Comparison of ENCODE assay signal across 1 cellular context in the genomic region with DNA sequence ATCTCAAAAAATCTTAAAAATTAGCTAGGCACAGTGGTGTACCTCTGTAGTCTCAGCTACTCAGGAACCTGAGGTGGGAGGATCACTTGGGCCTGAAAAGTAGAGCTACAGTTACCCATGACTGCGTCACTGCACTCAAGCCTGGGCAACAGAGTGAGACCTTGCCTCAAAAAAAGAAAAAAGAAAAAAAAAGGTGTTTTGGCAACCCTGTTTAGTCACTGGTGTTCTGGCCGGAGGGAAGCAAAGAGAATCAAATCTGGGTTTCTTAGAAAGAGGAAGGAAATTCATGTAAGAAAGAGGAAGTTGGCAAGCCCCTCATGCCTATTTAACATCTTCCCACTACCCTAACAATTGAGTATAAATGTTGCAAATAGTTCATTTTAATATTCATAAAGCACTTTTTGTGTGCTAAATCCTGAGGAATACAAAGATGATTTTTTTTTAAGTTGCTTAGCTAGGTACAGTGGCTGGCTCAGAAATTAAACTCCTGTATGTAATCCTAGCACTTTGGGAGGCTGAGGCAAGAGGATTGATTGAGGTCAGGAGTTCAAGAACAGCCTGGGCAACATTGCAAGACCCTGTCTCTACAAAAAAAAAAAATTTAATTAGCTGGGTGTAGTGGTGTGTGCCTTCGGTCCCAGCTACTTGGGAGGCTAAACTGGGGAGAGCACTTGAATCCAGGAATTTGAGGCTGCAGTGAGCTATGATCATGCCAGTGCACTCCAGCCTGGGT.
TF ChIP-seq lines count a peak whose summit lies in the region.

No MANE protein-coding gene starts in this region.

TF ChIP-seq in GM12878, 131 proteins besides CTCF, POLR2A, EP300 and RAD21 (continued from another document):
- TF ChIP-seq, protein P1, sequence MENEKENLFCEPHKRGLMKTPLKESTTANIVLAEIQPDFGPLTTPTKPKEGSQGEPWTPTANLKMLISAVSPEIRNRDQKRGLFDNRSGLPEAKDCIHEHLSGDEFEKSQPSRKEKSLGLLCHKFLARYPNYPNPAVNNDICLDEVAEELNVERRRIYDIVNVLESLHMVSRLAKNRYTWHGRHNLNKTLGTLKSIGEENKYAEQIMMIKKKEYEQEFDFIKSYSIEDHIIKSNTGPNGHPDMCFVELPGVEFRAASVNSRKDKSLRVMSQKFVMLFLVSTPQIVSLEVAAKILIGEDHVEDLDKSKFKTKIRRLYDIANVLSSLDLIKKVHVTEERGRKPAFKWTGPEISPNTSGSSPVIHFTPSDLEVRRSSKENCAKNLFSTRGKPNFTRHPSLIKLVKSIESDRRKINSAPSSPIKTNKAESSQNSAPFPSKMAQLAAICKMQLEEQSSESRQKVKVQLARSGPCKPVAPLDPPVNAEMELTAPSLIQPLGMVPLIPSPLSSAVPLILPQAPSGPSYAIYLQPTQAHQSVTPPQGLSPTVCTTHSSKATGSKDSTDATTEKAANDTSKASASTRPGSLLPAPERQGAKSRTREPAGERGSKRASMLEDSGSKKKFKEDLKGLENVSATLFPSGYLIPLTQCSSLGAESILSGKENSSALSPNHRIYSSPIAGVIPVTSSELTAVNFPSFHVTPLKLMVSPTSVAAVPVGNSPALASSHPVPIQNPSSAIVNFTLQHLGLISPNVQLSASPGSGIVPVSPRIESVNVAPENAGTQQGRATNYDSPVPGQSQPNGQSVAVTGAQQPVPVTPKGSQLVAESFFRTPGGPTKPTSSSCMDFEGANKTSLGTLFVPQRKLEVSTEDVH (IDR thresholded peaks at IDR 0.05; ENCODE audit: low read depth, partially characterized antibody) = no peak
- no peak for TF ChIP-seq RUNX3 (IDR thresholded peaks at IDR 0.05; ENCODE audit: low read length)
- no peak for TF ChIP-seq BRCA1 (IDR thresholded peaks at IDR 0.05; ENCODE audit: low read depth, low read length)
- TF ChIP-seq ZZZ3 (IDR thresholded peaks at IDR 0.05; ENCODE audit: control insufficient read depth, insufficient read length, low read depth) = no peak
- TF ChIP-seq, protein P2, sequence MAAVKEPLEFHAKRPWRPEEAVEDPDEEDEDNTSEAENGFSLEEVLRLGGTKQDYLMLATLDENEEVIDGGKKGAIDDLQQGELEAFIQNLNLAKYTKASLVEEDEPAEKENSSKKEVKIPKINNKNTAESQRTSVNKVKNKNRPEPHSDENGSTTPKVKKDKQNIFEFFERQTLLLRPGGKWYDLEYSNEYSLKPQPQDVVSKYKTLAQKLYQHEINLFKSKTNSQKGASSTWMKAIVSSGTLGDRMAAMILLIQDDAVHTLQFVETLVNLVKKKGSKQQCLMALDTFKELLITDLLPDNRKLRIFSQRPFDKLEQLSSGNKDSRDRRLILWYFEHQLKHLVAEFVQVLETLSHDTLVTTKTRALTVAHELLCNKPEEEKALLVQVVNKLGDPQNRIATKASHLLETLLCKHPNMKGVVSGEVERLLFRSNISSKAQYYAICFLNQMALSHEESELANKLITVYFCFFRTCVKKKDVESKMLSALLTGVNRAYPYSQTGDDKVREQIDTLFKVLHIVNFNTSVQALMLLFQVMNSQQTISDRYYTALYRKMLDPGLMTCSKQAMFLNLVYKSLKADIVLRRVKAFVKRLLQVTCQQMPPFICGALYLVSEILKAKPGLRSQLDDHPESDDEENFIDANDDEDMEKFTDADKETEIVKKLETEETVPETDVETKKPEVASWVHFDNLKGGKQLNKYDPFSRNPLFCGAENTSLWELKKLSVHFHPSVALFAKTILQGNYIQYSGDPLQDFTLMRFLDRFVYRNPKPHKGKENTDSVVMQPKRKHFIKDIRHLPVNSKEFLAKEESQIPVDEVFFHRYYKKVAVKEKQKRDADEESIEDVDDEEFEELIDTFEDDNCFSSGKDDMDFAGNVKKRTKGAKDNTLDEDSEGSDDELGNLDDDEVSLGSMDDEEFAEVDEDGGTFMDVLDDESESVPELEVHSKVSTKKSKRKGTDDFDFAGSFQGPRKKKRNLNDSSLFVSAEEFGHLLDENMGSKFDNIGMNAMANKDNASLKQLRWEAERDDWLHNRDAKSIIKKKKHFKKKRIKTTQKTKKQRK (IDR thresholded peaks at IDR 0.05; ENCODE audit: low read depth, low read length) = no peak
- TF ChIP-seq FOS (IDR thresholded peaks at IDR 0.05; ENCODE audit: borderline replicate concordance, extremely low read depth, insufficient read length) = no peak
- no peak for TF ChIP-seq ZNF274 (IDR thresholded peaks at IDR 0.05; ENCODE audit: insufficient read depth, insufficient read length)
- no peak for TF ChIP-seq BHLHE40 (IDR thresholded peaks at IDR 0.05; ENCODE audit: borderline replicate concordance in 1 of 2, low read depth in 2 of 2, low read length in 1 of 2)
- no peak for TF ChIP-seq RCOR1 (conservative IDR thresholded peaks at IDR 0.05; ENCODE audit: low read depth, low read length)
- no peak for TF ChIP-seq BMI1 (IDR thresholded peaks at IDR 0.05; ENCODE audit: borderline replicate concordance)
- TF ChIP-seq NFIC (IDR thresholded peaks at IDR 0.05; ENCODE audit: low read depth, low read length) = no peak
- no peak for TF ChIP-seq GABPA (IDR thresholded peaks at IDR 0.05; ENCODE audit: low read depth)
- TF ChIP-seq, protein P3, sequence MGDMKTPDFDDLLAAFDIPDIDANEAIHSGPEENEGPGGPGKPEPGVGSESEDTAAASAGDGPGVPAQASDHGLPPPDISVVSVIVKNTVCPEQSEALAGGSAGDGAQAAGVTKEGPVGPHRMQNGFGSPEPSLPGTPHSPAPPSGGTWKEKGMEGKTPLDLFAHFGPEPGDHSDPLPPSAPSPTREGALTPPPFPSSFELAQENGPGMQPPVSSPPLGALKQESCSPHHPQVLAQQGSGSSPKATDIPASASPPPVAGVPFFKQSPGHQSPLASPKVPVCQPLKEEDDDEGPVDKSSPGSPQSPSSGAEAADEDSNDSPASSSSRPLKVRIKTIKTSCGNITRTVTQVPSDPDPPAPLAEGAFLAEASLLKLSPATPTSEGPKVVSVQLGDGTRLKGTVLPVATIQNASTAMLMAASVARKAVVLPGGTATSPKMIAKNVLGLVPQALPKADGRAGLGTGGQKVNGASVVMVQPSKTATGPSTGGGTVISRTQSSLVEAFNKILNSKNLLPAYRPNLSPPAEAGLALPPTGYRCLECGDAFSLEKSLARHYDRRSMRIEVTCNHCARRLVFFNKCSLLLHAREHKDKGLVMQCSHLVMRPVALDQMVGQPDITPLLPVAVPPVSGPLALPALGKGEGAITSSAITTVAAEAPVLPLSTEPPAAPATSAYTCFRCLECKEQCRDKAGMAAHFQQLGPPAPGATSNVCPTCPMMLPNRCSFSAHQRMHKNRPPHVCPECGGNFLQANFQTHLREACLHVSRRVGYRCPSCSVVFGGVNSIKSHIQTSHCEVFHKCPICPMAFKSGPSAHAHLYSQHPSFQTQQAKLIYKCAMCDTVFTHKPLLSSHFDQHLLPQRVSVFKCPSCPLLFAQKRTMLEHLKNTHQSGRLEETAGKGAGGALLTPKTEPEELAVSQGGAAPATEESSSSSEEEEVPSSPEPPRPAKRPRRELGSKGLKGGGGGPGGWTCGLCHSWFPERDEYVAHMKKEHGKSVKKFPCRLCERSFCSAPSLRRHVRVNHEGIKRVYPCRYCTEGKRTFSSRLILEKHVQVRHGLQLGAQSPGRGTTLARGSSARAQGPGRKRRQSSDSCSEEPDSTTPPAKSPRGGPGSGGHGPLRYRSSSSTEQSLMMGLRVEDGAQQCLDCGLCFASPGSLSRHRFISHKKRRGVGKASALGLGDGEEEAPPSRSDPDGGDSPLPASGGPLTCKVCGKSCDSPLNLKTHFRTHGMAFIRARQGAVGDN (IDR thresholded peaks at IDR 0.05) = 0 out of 2 replicates have a peak, but pooled peaks have one; percentile 13
- TF ChIP-seq EED (IDR thresholded peaks at IDR 0.05; ENCODE audit: low read depth) = no peak
- TF ChIP-seq TBL1XR1 (IDR thresholded peaks at IDR 0.05; ENCODE audit: low read depth, low read length) = no peak
- TF ChIP-seq IKZF1 (conservative IDR thresholded peaks at IDR 0.05) = peak; percentile 52
- no peak for TF ChIP-seq RELA (IDR thresholded peaks at IDR 0.05; ENCODE audit: borderline replicate concordance, partially characterized antibody)
- TF ChIP-seq, protein P4, sequence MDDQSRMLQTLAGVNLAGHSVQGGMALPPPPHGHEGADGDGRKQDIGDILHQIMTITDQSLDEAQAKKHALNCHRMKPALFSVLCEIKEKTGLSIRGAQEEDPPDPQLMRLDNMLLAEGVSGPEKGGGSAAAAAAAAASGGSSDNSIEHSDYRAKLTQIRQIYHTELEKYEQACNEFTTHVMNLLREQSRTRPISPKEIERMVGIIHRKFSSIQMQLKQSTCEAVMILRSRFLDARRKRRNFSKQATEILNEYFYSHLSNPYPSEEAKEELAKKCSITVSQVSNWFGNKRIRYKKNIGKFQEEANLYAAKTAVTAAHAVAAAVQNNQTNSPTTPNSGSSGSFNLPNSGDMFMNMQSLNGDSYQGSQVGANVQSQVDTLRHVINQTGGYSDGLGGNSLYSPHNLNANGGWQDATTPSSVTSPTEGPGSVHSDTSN (IDR thresholded peaks at IDR 0.05; ENCODE audit: insufficient replicate concordance, low read depth, low read length) = no peak
- peak; percentile 83 for TF ChIP-seq ZNF384 (IDR thresholded peaks at IDR 0.05; ENCODE audit: borderline replicate concordance, low read depth, low read length)
